22 cellular contexts compared by ENCODE assay signal in the genomic region with DNA sequence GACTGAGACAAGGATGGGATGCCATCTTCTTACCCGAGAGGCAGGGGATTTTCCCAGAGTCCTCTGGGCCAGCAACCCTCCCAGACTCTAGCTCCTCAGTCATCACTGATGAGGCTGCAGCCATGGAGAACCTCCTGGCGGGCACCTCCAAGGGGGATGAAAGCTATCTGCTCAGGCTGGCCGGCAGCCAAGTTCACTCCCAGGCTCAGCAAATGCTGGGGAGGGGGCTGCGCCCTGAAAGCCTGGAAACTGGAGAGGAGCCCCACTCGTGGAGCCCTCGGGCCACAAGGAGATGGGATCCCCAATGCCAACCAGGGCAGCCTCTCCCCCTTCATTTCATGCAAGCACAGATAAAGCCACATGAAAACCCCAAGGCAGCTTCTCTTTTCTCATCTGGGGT.
DNase-seq lines count a peak whose midpoint lies in the region; ATAC-seq, FAIRE-seq and TF ChIP-seq lines count a peak whose summit lies in the region.
"Had no signal": no experiment of that assay in that cellular context is flagged by ENCODE, and none has a peak within 500 bp of the region (broad histone marks: within the 10 kb centered on the region; RNA-seq: fewer than 3 reads in every experiment).

No MANE protein-coding gene starts in this region.

- no CpG with 5 or more reads among the region's 6 CpGs for WGBS in SK-N-SH (ENCODE audit: low lambda C conversion rate)
- WGBS in K562 (ENCODE audit: insufficient coverage, low coverage, missing lambda C conversion rate) = 14% methylated on average over 1 of the region's 6 CpGs

- no peak for TF ChIP-seq POLR2A in K562 (conservative IDR thresholded peaks at IDR 0.05)

- FAIRE-seq in K562 (lab: Jason Lieb, UNC) = no peak
- FAIRE-seq: A549, D721Med, HTR-8/SVneo had no signal

- BruUV-seq in K562 (replicated peaks; lab: Mats Ljungman, UMichigan) = no TSS peak

- H3K27ac Mint-ChIP-seq in activated naive CD4-positive, alpha-beta T cell treated with anti-CD3 and anti-CD28 coated beads for 36 hours = no peak overlapping the region
- H3K27ac Mint-ChIP-seq: CD4-positive, CD25-positive, alpha-beta regulatory T cell; CD8-positive, alpha-beta memory T cell; GM23338; HFFc6 had no signal

- no peaks in the 10 kb centered on the region for H3K36me3 ChIP-seq in SK-N-SH (replicated peaks in 1 of 2; ENCODE audit: control insufficient read depth in 1 of 2, insufficient read depth in 2 of 2, low read length in 1 of 2)
- H3K36me3 ChIP-seq in K562 (ENCODE audit: control insufficient read depth, insufficient read depth, low read length) = no peaks in the 10 kb centered on the region

- no peaks in the 10 kb centered on the region for H3F3A ChIP-seq in SK-N-SH (replicated peaks; ENCODE audit: insufficient read depth)

- H3K9me3 ChIP-seq in SK-N-SH = no peaks in the 10 kb centered on the region
- no peaks in the 10 kb centered on the region for H3K9me3 ChIP-seq in K562 (replicated peaks; ENCODE audit: control insufficient read depth, insufficient read depth, low read depth, low read length)
- H3K9me3 ChIP-seq: A549, Caco-2 had no signal

- TF ChIP-seq CTCF in SK-N-SH (IDR thresholded peaks at IDR 0.05) (no peak), K562 (IDR thresholded peaks at IDR 0.05 in 2 of 3, conservative IDR thresholded peaks at IDR 0.05 in 1 of 3; ENCODE audit: insufficient read depth in 2 of 3, low read depth in 1 of 3, low read length in 3 of 3) (no peak)

- TF ChIP-seq EP300 in SK-N-SH (IDR thresholded peaks at IDR 0.05; ENCODE audit: borderline replicate concordance in 1 of 2, low read depth in 1 of 2, low read length in 1 of 2) (no peak), K562 (IDR thresholded peaks at IDR 0.05; ENCODE audit: low read length) (no peak)

- H3K79me2 ChIP-seq in SK-N-SH (ENCODE audit: insufficient read depth) (no peaks in the 10 kb centered on the region), K562 (ENCODE audit: control insufficient read depth, insufficient read depth, low read length) (no peaks in the 10 kb centered on the region)

- CTCF ChIA-PET in SK-N-SH (lab: Yijun Ruan, JAX) = interaction anchor here (1.2 kb wide), 1 partner anchor 379 kb away, joined by 3 read pairs; no protein-coding TSS in a partner anchor
- CTCF ChIA-PET in K562 (lab: Yijun Ruan, JAX; ENCODE audit: low intra/inter-chr PET ratio) = no interaction called here
- CTCF ChIA-PET in activated naive CD4-positive, alpha-beta T cell treated with anti-CD3 and anti-CD28 coated beads for 36 hours (lab: Charles Lee) = no interaction called here

- H3K27me3 Mint-ChIP-seq in activated naive CD4-positive, alpha-beta T cell treated with anti-CD3 and anti-CD28 coated beads for 36 hours (ENCODE audit: low read depth) = no peaks in the 10 kb centered on the region

- H3K27me3 ChIP-seq in SK-N-SH (ENCODE audit: insufficient read depth) (no peaks in the 10 kb centered on the region), K562 (ENCODE audit: control insufficient read depth in 2 of 2, insufficient read depth in 2 of 2, low read length in 2 of 2) (no peaks in the 10 kb centered on the region)

- in situ Hi-C loops in K562 (cut with MboI) = no loop called here

- H3K9ac ChIP-seq in SK-N-SH (no peak overlapping the region), K562 (ENCODE audit: insufficient read depth in 1 of 2, low read depth in 2 of 2, low read length in 2 of 2) (no peak overlapping the region; a peak in 1 of 4 replicates)

- H2AFZ ChIP-seq in SK-N-SH (ENCODE audit: low read depth) = no peak overlapping the region
- H2AFZ ChIP-seq in K562 (ENCODE audit: low read depth, low read length) = no peak overlapping the region
- H2AFZ ChIP-seq: GM23338 had no signal

- intact Hi-C loops in K562 (cut with micrococcal nuclease) = no loop called here
- intact Hi-C loops in activated naive CD4-positive, alpha-beta T cell treated with anti-CD3 and anti-CD28 coated beads for 36 hours (cut with micrococcal nuclease) = no loop called here

- no peaks in the 10 kb centered on the region for H3K36me3 Mint-ChIP-seq in activated naive CD4-positive, alpha-beta T cell treated with anti-CD3 and anti-CD28 coated beads for 36 hours (ENCODE audit: low read depth)
- H3K36me3 Mint-ChIP-seq: CD4-positive, CD25-positive, alpha-beta regulatory T cell; CD8-positive, alpha-beta memory T cell had no signal

- TF ChIP-seq RAD21 in SK-N-SH (IDR thresholded peaks at IDR 0.05; ENCODE audit: low read length) (no peak), K562 (CRISPR knock-in tag; conservative IDR thresholded peaks at IDR 0.05 in 1 of 2, IDR thresholded peaks at IDR 0.05 in 1 of 2) (no peak)

- H3K27ac ChIP-seq in SK-N-SH (ENCODE audit: low read depth in 2 of 2, low read length in 1 of 2) (no peak overlapping the region), K562 (ENCODE audit: extremely low read depth, low read depth, low read length) (no peak overlapping the region)
- H3K27ac ChIP-seq: 22Rv1, A549 had no signal

- no peak for ATAC-seq in SK-N-SH treated with all-trans-retinoic acid at 6 μM for 48 hours
- no peak for ATAC-seq in K562
- ATAC-seq: A549, GM23338, HCT116 had no signal

- no peaks in the 10 kb centered on the region for H3K4me1 ChIP-seq in SK-N-SH (ENCODE audit: control insufficient read depth in 1 of 2, insufficient read depth in 2 of 2, low read depth in 1 of 2, low read length in 1 of 2)
- peaks cover 0 to 16% of the 10 kb centered on the region in 2 experiments; a peak in 2 of 5 replicates for H3K4me1 ChIP-seq in K562 (replicated peaks in 1 of 2; ENCODE audit: control insufficient read depth in 2 of 2, insufficient read depth in 2 of 2, low read length in 2 of 2)
- H3K4me1 ChIP-seq: A549, Caco-2 had no signal

- DNase-seq in DMS79 treated with DMSO at 0.1 percent for 48 hours (lab: John Stamatoyannopoulos, UW) = peak; percentile 8
- no peak for DNase-seq in DMS79 (lab: John Stamatoyannopoulos, UW)
- peak; percentile 40 for DNase-seq in SK-N-SH
- DNase-seq in COR-L47 (lab: John Stamatoyannopoulos, UW) = peak; percentile 32
- DNase-seq in K562 (ENCODE audit: extremely low read depth in 1 of 4, low spot score in 3 of 4) = no peak
- DNase-seq in ecto neural progenitor cell (ENCODE audit: low spot score) = no peak
- no peak for DNase-seq in activated naive CD4-positive, alpha-beta T cell treated with anti-CD3 and anti-CD28 coated beads for 36 hours
- DNase-seq: C1 segment of cervical spinal cord; Caco-2; CD4-positive, CD25-positive, alpha-beta regulatory T cell; CD8-positive, alpha-beta memory T cell; GF-D8; H7; HFFc6; IMR-90 had no signal

- POLR2A ChIA-PET in SK-N-SH (lab: Yijun Ruan, JAX) = no interaction called here
- POLR2A ChIA-PET in K562 (lab: Yijun Ruan, JAX) = interaction anchor here (0.6 to 1.0 kb wide), 3 partner anchors 9 to 285 kb away, joined by 3 to 5 read pairs (median 4); no protein-coding TSS in a partner anchor

- H3K9me1 ChIP-seq in K562 (ENCODE audit: control insufficient read depth, insufficient read depth, low read length) = no peaks in the 10 kb centered on the region

- H3K4me1 Mint-ChIP-seq in activated naive CD4-positive, alpha-beta T cell treated with anti-CD3 and anti-CD28 coated beads for 36 hours (ENCODE audit: low read depth) = no peaks in the 10 kb centered on the region
- H3K4me1 Mint-ChIP-seq: CD8-positive, alpha-beta memory T cell; GM23338 had no signal

- H3K4me3 ChIP-seq in SK-N-SH (ENCODE audit: low read depth in 2 of 2, low read length in 1 of 2) = no peak overlapping the region
- H3K4me3 ChIP-seq in K562 = no peak overlapping the region
- H3K4me3 ChIP-seq: A549, GM23338 had no signal

- no peaks in the 10 kb centered on the region for H3K9me2 ChIP-seq in SK-N-SH

- H4K20me1 ChIP-seq in SK-N-SH (ENCODE audit: insufficient read depth) (no peaks in the 10 kb centered on the region), K562 (replicated peaks; ENCODE audit: control insufficient read depth, insufficient read depth, low read length) (no peaks in the 10 kb centered on the region)

- no peak overlapping the region for H3K4me2 ChIP-seq in SK-N-SH
- H3K4me2 ChIP-seq in K562 (ENCODE audit: insufficient read depth, low read length) = no peak overlapping the region
- H3K4me2 ChIP-seq: A549, GM23338 had no signal

- no peak overlapping the region for H3K4me3 Mint-ChIP-seq in activated naive CD4-positive, alpha-beta T cell treated with anti-CD3 and anti-CD28 coated beads for 36 hours
- H3K4me3 Mint-ChIP-seq: CD8-positive, alpha-beta memory T cell; GM23338; HFFc6 had no signal

- no peaks in the 10 kb centered on the region for H3K9me3 Mint-ChIP-seq in activated naive CD4-positive, alpha-beta T cell treated with anti-CD3 and anti-CD28 coated beads for 36 hours
- H3K9me3 Mint-ChIP-seq: CD4-positive, CD25-positive, alpha-beta regulatory T cell; CD8-positive, alpha-beta memory T cell; GM23338; HFFc6 had no signal

TF ChIP-seq in SK-N-SH, 30 proteins besides CTCF, POLR2A, EP300 and RAD21 (continues in another document):
- TF ChIP-seq EZH2phosphoT487 (IDR thresholded peaks at IDR 0.05; ENCODE audit: borderline replicate concordance, low read depth) = no peak

TF ChIP-seq in SK-N-SH treated with all-trans-retinoic acid at 6 μM for 48 hours, 23 proteins besides CTCF, POLR2A, EP300 and RAD21 (continues in another document):
- TF ChIP-seq ZNF8 (CRISPR knock-in tag; IDR thresholded peaks at IDR 0.05) (no peak), TOX (CRISPR knock-in tag; IDR thresholded peaks at IDR 0.05; ENCODE audit: borderline replicate concordance) (no peak)

TF ChIP-seq in K562, 482 proteins besides CTCF, POLR2A, EP300 and RAD21:
- TF ChIP-seq ZFP30 (CRISPR knock-in tag; IDR thresholded peaks at IDR 0.05; ENCODE audit: borderline replicate concordance) (no peak), HDAC8 (tag; IDR thresholded peaks at IDR 0.05) (no peak), NFIC (IDR thresholded peaks at IDR 0.05) (peak; percentile 62)

Comparison
In these comparisons a context has a peak if more than half of its experiments do, and no peak if none do; other contexts are left out.
1. DNase-seq: peak in DMS79 treated with DMSO at 0.1 percent for 48 hours (single experiment), SK-N-SH (single experiment) and COR-L47 (single experiment); none in DMS79 (single experiment), K562 (0 of 4), ecto neural progenitor cell (single experiment) and activated naive CD4-positive, alpha-beta T cell treated with anti-CD3 and anti-CD28 coated beads for 36 hours (single experiment).